In the genomic region with DNA sequence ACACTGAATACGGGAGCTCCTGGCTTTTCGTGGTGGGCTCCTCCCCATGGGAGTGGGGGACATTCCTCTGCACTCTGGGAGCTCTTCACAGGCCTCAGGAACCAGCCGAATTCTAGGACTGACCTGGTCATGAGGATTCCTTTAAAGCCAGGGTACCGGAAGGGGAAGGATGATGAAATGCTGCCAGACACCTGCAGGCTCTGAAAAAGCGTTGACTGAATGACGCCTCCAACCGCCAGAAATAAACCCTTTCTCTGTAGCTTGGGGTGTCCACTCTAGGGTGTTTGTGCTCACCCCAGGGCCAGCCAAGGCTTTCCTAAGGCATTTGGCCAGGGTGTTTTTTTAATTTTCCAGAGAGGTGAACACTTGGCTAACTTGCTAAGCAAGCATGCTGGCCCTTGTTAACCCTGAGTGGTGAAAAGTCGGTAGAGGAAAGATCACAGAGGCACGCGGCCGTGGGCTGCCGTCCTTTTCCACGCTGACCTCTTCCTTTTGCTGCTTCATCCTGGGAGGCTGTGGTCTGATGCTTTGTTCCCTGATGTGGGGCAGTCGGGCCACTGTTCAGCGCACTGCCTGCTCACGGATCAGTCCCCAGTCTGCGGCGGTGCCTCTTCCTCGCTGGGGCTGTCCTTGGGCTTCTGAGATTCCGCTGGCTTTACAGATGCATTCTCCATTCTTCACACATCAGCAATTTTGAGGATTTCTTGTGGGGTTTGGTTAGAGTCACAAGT, we compare ENCODE assay signal across 19 cellular contexts. TPM values are rescaled to one million over a fixed set of nuclear protein-coding genes. Genes with fewer than 3 reads are reported as not detected.
DNase-seq lines count a peak whose midpoint lies in the region; ATAC-seq and TF ChIP-seq lines count a peak whose summit lies in the region.
"Had no signal": no experiment of that assay in that cellular context is flagged by ENCODE, and none has a peak within 500 bp of the region (broad histone marks: within the 10 kb centered on the region; RNA-seq: fewer than 3 reads in every experiment).

No MANE protein-coding gene starts in this region.

- H3K36me3 Mint-ChIP-seq in type B pancreatic cell (peaks cover 12% of the 10 kb centered on the region), T-cell (peaks cover 7% of the 10 kb centered on the region)

- TF ChIP-seq CTCF in heart left ventricle (IDR thresholded peaks at IDR 0.05) (no peak), esophagus squamous epithelium (IDR thresholded peaks at IDR 0.05) (no peak), type B pancreatic cell (conservative IDR thresholded peaks at IDR 0.05) (no peak)

- no peaks in the 10 kb centered on the region for H3K9me3 Mint-ChIP-seq in type B pancreatic cell
- no peaks in the 10 kb centered on the region for H3K9me3 Mint-ChIP-seq in stimulated activated naive CD8-positive, alpha-beta T cell treated with anti-CD3 and anti-CD28 coated beads, Interleukin-15, amount 100 ng/mL, for 72 hours
- H3K9me3 Mint-ChIP-seq in T-cell, result no peaks in the 10 kb centered on the region
- H3K9me3 Mint-ChIP-seq: activated T-helper 2 cell treated with anti-CD3 and anti-CD28 coated beads, Interferon-gamma antibody, Interleukin-2, Interleukin-4, amounts not matched to agents 10 μg/mL and 5 μg/mL and 100 μg/mL, durations not matched to agents 14 hours and 24 hours and 36 hours; mesothelial cell of epicardium had no signal

- H3K9me3 ChIP-seq in heart left ventricle (no peaks in the 10 kb centered on the region), esophagus squamous epithelium (no peaks in the 10 kb centered on the region), neuron (ENCODE audit: low read length) (no peaks in the 10 kb centered on the region)

- CTCF ChIA-PET in T-cell (lab: Charles Lee), result no interaction called here

- H3K4me3 Mint-ChIP-seq in type B pancreatic cell (no peak overlapping the region), T-cell (no peak overlapping the region)
- H3K4me3 Mint-ChIP-seq in stimulated activated naive CD8-positive, alpha-beta T cell treated with anti-CD3 and anti-CD28 coated beads, Interleukin-15, amount 100 ng/mL, for 72 hours, result no peak overlapping the region
- H3K4me3 Mint-ChIP-seq: activated CD8-positive, alpha-beta memory T cell treated with anti-CD3 and anti-CD28 coated beads, Interleukin-2, amount 10 ng/mL, durations not matched to agents 7 days and 5 days; mesothelial cell of epicardium had no signal

- intact Hi-C loops in heart left ventricle (cut with DNase I) (no loop called here), Right ventricle myocardium inferior (cut with DNase I) (no loop called here), esophagus squamous epithelium (cut with DNase I) (no loop called here)

- H3K36me3 ChIP-seq in heart left ventricle (peaks cover 0 to 78% (median 29%) of the 10 kb centered on the region in 9 donors), esophagus squamous epithelium (peaks cover 0 to 88% (median 17%) of the 10 kb centered on the region in 3 donors), neuron (ENCODE audit: insufficient read depth, low read length) (no peaks in the 10 kb centered on the region)

- no peak overlapping the region for H3K4me3 ChIP-seq in heart left ventricle
- no peak overlapping the region for H3K4me3 ChIP-seq in esophagus squamous epithelium
- no peak overlapping the region for H3K4me3 ChIP-seq in neuron (ENCODE audit: low read length)
- H3K4me3 ChIP-seq: skin epidermis had no signal

- H3K27me3 Mint-ChIP-seq in type B pancreatic cell (no peaks in the 10 kb centered on the region), T-cell (no peaks in the 10 kb centered on the region)
- no peaks in the 10 kb centered on the region for H3K27me3 Mint-ChIP-seq in stimulated activated naive CD8-positive, alpha-beta T cell treated with anti-CD3 and anti-CD28 coated beads, Interleukin-15, amount 100 ng/mL, for 72 hours
- H3K27me3 Mint-ChIP-seq: activated CD8-positive, alpha-beta memory T cell treated with anti-CD3 and anti-CD28 coated beads, Interleukin-2, amount 10 ng/mL, durations not matched to agents 7 days and 5 days had no signal

- POLR2A ChIA-PET in T-cell (lab: Charles Lee), result no interaction called here

- no peak for DNase-seq in heart left ventricle
- DNase-seq in Right ventricle myocardium inferior (ENCODE audit: missing footprints), result no peak
- DNase-seq in esophagus squamous epithelium (lab: John Stamatoyannopoulos, UW), result no peak
- DNase-seq in type B pancreatic cell (ENCODE audit: extremely low spot score, unreplicated experiment), result no peak
- no peak for DNase-seq in stimulated activated naive CD8-positive, alpha-beta T cell treated with anti-CD3 and anti-CD28 coated beads, Interleukin-15, amount 100 ng/mL, for 72 hours
- DNase-seq in NCI-H510A treated with DMSO at 0.1 percent for 48 hours (lab: John Stamatoyannopoulos, UW), result no peak
- no peak for DNase-seq in T-cell
- DNase-seq: 8988T; activated CD8-positive, alpha-beta memory T cell treated with anti-CD3 and anti-CD28 coated beads, Interleukin-2, amount 10 ng/mL, durations not matched to agents 7 days and 5 days; central memory CD4-positive, alpha-beta T cell; KG1; NCI-H1092; stimulated activated CD4-positive, alpha-beta T cell treated with anti-CD3 and anti-CD28 coated beads, Interleukin-4, amount 100 ng/mL, for 4 hours; T-helper 9 cell had no signal

- peaks cover 29% of the 10 kb centered on the region for H3K4me1 Mint-ChIP-seq in type B pancreatic cell (ENCODE audit: unreplicated experiment)
- H3K4me1 Mint-ChIP-seq in stimulated activated naive CD8-positive, alpha-beta T cell treated with anti-CD3 and anti-CD28 coated beads, Interleukin-15, amount 100 ng/mL, for 72 hours, result no peaks in the 10 kb centered on the region
- H3K4me1 Mint-ChIP-seq in T-cell, result no peaks in the 10 kb centered on the region
- H3K4me1 Mint-ChIP-seq: activated CD8-positive, alpha-beta memory T cell treated with anti-CD3 and anti-CD28 coated beads, Interleukin-2, amount 10 ng/mL, durations not matched to agents 7 days and 5 days had no signal

- H2AFZ ChIP-seq in neuron (ENCODE audit: low read depth, low read length), result peak overlapping the region; percentile 44

- no peak for TF ChIP-seq POLR2A in heart left ventricle (IDR thresholded peaks at IDR 0.05)
- TF ChIP-seq POLR2A in esophagus squamous epithelium (IDR thresholded peaks at IDR 0.05), result no peak

- peak overlapping the region; percentile 5 to 85 (median 69) for H3K27ac ChIP-seq in heart left ventricle
- H3K27ac ChIP-seq in esophagus squamous epithelium, result peak overlapping the region; percentile 82 to 90 (median 86)

- peaks cover 0 to 41% (median 9%) of the 10 kb centered on the region in 12 donors for H3K4me1 ChIP-seq in heart left ventricle
- H3K4me1 ChIP-seq in esophagus squamous epithelium, result peaks cover 32 to 92% (median 81%) of the 10 kb centered on the region in 3 donors
- H3K4me1 ChIP-seq in neuron (ENCODE audit: insufficient read depth, low read length), result peaks cover 18% of the 10 kb centered on the region

- H3K27ac Mint-ChIP-seq in type B pancreatic cell (peak overlapping the region; percentile 58), T-cell (no peak overlapping the region)
- H3K27ac Mint-ChIP-seq in stimulated activated naive CD8-positive, alpha-beta T cell treated with anti-CD3 and anti-CD28 coated beads, Interleukin-15, amount 100 ng/mL, for 72 hours, result peak overlapping the region in 1 of 2 donors; percentile 5
- H3K27ac Mint-ChIP-seq: activated CD8-positive, alpha-beta memory T cell treated with anti-CD3 and anti-CD28 coated beads, Interleukin-2, amount 10 ng/mL, durations not matched to agents 7 days and 5 days; activated T-helper 2 cell treated with anti-CD3 and anti-CD28 coated beads, Interferon-gamma antibody, Interleukin-2, Interleukin-4, amounts not matched to agents 10 μg/mL and 5 μg/mL and 100 μg/mL, durations not matched to agents 14 hours and 24 hours and 36 hours; mesothelial cell of epicardium had no signal

- ATAC-seq in heart left ventricle, result no peak
- no peak for ATAC-seq in Right ventricle myocardium inferior
- ATAC-seq in stimulated activated naive CD8-positive, alpha-beta T cell treated with anti-CD3 and anti-CD28 coated beads, Interleukin-15, amount 100 ng/mL, for 72 hours, result no peak
- ATAC-seq in T-cell (replicated peaks in 1 of 4), result no peak
- ATAC-seq: activated CD4-positive, CD25-positive, alpha-beta regulatory T cell treated with anti-CD3 and anti-CD28 coated beads, Interleukin-2, amount 50 U/mL, for 24 hours; activated CD8-positive, alpha-beta memory T cell treated with anti-CD3 and anti-CD28 coated beads, Interleukin-2, amount 10 ng/mL, durations not matched to agents 7 days and 5 days had no signal

- 80 to 86% (median 82%) methylated on average over 20 of the region's 20 CpGs for WGBS in heart left ventricle, 4 donors
- WGBS in esophagus squamous epithelium, 2 donors, result 68 to 72% methylated on average over 15 to 16 of the region's 20 CpGs

- no peaks in the 10 kb centered on the region for H3K27me3 ChIP-seq in heart left ventricle
- H3K27me3 ChIP-seq in esophagus squamous epithelium, result no peaks in the 10 kb centered on the region
- H3K27me3 ChIP-seq in neuron (ENCODE audit: insufficient read depth, low read length), result no peaks in the 10 kb centered on the region

RNA-seq across cellular contexts. Expression of gene IMPA2, which starts 32.0 kb away (rescaled TPM):
- 10 to 100 TPM; 18.1 to 73.0 (median 44.3) TPM for total RNA-seq in heart left ventricle
- 10 to 100 TPM; 19.9 to 34.9 TPM for polyA plus RNA-seq in heart left ventricle
- 82.8 TPM for total RNA-seq in Right ventricle myocardium inferior
- total RNA-seq in esophagus squamous epithelium, result 100 to 1,000 TPM; 121 to 235 (median 164) TPM
- total RNA-seq in type B pancreatic cell (ENCODE audit: low replicate concordance), result 53.6 and 56.3 TPM in 2 replicates
- total RNA-seq in T-cell, result 10 to 100 TPM in 1 of 5 donors, 1 to 10 TPM in 4; 3.1 to 12.2 (median 5.0) TPM
